31 cellular contexts compared by ENCODE assay signal in genomic region chr10:75616076-75616475, GRCh38.
"Had no signal": no experiment of that assay in that cellular context is flagged by ENCODE, and none has a peak within 500 bp of the region (broad histone marks: within the 10 kb centered on the region; RNA-seq: fewer than 3 reads in every experiment).

No MANE protein-coding gene starts in this region.

- H3K9me3 ChIP-seq: ovary, psoas muscle, right lobe of liver, sigmoid colon, spleen, suprapubic skin, testis, tibial artery, transverse colon, upper lobe of right lung, uterus had no signal

- DNase-seq: natural killer cell; occipital lobe; ovary; posterior cingulate gyrus; psoas muscle; right cardiac atrium; right lobe of liver; sigmoid colon; spleen; stimulated activated CD4-positive, alpha-beta T cell treated with anti-CD3 and anti-CD28 coated beads, Interleukin-12 subunit alpha, Interleukin-12 subunit beta, amount 100 ng/mL, for 4 hours; stimulated activated CD4-positive, alpha-beta T cell treated with anti-CD3 and anti-CD28 coated beads, Interleukin-1b, Interleukin-23, amount 100 ng/mL, for 48 hours; stimulated activated CD4-positive, alpha-beta T cell treated with anti-CD3 and anti-CD28 coated beads, Interleukin-4, amount 100 ng/mL, for 1 hour; stimulated activated CD4-positive, alpha-beta T cell treated with anti-CD3 and anti-CD28 coated beads, Interleukin-4, amount 100 ng/mL, for 4 hours; stimulated activated CD8-positive, alpha-beta memory T cell treated with anti-CD3 and anti-CD28 coated beads, Interleukin-4, amount 100 ng/mL, for 48 hours; stimulated activated naive CD4-positive, alpha-beta T cell; stimulated activated naive CD8-positive, alpha-beta T cell treated with anti-CD3 and anti-CD28 coated beads, Interleukin-15, amount 100 ng/mL, for 72 hours; stimulated activated naive CD8-positive, alpha-beta T cell treated with anti-CD3 and anti-CD28 coated beads, Interleukin-15, Interleukin-2, amounts not matched to agents 100 U/mL and 50 U/mL, for 24 hours; substantia nigra; testis; tibial artery; transverse colon; upper lobe of right lung; uterus had no signal

- H3K4me1 ChIP-seq: parathyroid adenoma, psoas muscle, testis had no signal

- ATAC-seq: natural killer cell; psoas muscle; right cardiac atrium; right lobe of liver; stimulated activated memory B cell treated with anti-CD40 and anti-IgM and Interleukin-4, amounts not matched to agents 10 μg/mL and 1 μg/mL and 100 μg/mL, for 72 hours; stimulated activated naive CD8-positive, alpha-beta T cell treated with anti-CD3 and anti-CD28 coated beads, Interleukin-15, amount 100 ng/mL, for 72 hours; stimulated activated naive CD8-positive, alpha-beta T cell treated with anti-CD3 and anti-CD28 coated beads, Interleukin-15, Interleukin-2, amounts not matched to agents 100 U/mL and 50 U/mL, for 24 hours; upper lobe of right lung had no signal

- H3K9me3 Mint-ChIP-seq: natural killer cell; nephron; neural progenitor cell; stimulated activated memory B cell treated with anti-CD40 and anti-IgM and Interleukin-4, amounts not matched to agents 10 μg/mL and 1 μg/mL and 100 μg/mL, for 72 hours; stimulated activated naive CD8-positive, alpha-beta T cell treated with anti-CD3 and anti-CD28 coated beads, Interleukin-15, amount 100 ng/mL, for 72 hours; type B pancreatic cell had no signal

- H3K4me1 Mint-ChIP-seq: natural killer cell; stimulated activated memory B cell treated with anti-CD40 and anti-IgM and Interleukin-4, amounts not matched to agents 10 μg/mL and 1 μg/mL and 100 μg/mL, for 72 hours; stimulated activated naive CD8-positive, alpha-beta T cell treated with anti-CD3 and anti-CD28 coated beads, Interleukin-15, amount 100 ng/mL, for 72 hours had no signal

- H3K4me3 ChIP-seq: neural progenitor cell, ovary, psoas muscle, right lobe of liver, sigmoid colon, smooth muscle cell, spleen, suprapubic skin, testis, tibial artery, transverse colon, upper lobe of right lung, uterus had no signal

- H3K27ac ChIP-seq: neural progenitor cell, ovary, parathyroid adenoma, psoas muscle, right lobe of liver, sigmoid colon, spleen, suprapubic skin, testis, tibial artery, transverse colon, upper lobe of right lung, uterus had no signal

- H3K4me3 Mint-ChIP-seq: natural killer cell; nephron; neural progenitor cell; stimulated activated memory B cell treated with anti-CD40 and anti-IgM and Interleukin-4, amounts not matched to agents 10 μg/mL and 1 μg/mL and 100 μg/mL, for 72 hours; stimulated activated naive CD8-positive, alpha-beta T cell treated with anti-CD3 and anti-CD28 coated beads, Interleukin-15, amount 100 ng/mL, for 72 hours; type B pancreatic cell had no signal

- H3K27me3 ChIP-seq: neural progenitor cell, ovary, right lobe of liver, sigmoid colon, spleen, suprapubic skin, testis, tibial artery, transverse colon, upper lobe of right lung, uterus had no signal

- H3K36me3 Mint-ChIP-seq: natural killer cell; neural progenitor cell; stimulated activated memory B cell treated with anti-CD40 and anti-IgM and Interleukin-4, amounts not matched to agents 10 μg/mL and 1 μg/mL and 100 μg/mL, for 72 hours; type B pancreatic cell had no signal

- H3K27ac Mint-ChIP-seq: natural killer cell; nephron; neural progenitor cell; progenitor cell of endocrine pancreas; stimulated activated memory B cell treated with anti-CD40 and anti-IgM and Interleukin-4, amounts not matched to agents 10 μg/mL and 1 μg/mL and 100 μg/mL, for 72 hours; stimulated activated naive CD8-positive, alpha-beta T cell treated with anti-CD3 and anti-CD28 coated beads, Interleukin-15, amount 100 ng/mL, for 72 hours; type B pancreatic cell had no signal

- H3K36me3 ChIP-seq: neural progenitor cell, ovary, right lobe of liver, sigmoid colon, spleen, suprapubic skin, tibial artery, transverse colon, upper lobe of right lung, uterus had no signal
